1 cellular context compared by ENCODE assay signal in genomic region chr2:11540148-11540995, GRCh38.
TF ChIP-seq lines count a peak whose summit lies in the region.

No MANE protein-coding gene starts in this region.

TF ChIP-seq in HepG2, 621 proteins besides CTCF, POLR2A, EP300 and RAD21 (continued from another document and continues in another):
- TF ChIP-seq BCL3 (CRISPR knock-in tag; IDR thresholded peaks at IDR 0.05) (no peak), RFX5 (IDR thresholded peaks at IDR 0.05; ENCODE audit: low read depth, low read length) (no peak), YEATS4 (CRISPR knock-in tag; IDR thresholded peaks at IDR 0.05; ENCODE audit: borderline replicate concordance) (no peak), ATF4 (CRISPR knock-in tag; IDR thresholded peaks at IDR 0.05) (no peak), ZNF768 (CRISPR knock-in tag; IDR thresholded peaks at IDR 0.05) (no peak), ZFY (CRISPR knock-in tag; IDR thresholded peaks at IDR 0.05) (peak; percentile 3; the same call in 1 of the 2 replicates), ZEB1 (IDR thresholded peaks at IDR 0.05; ENCODE audit: insufficient replicate concordance, low read depth) (no peak), ZKSCAN5 (CRISPR knock-in tag; IDR thresholded peaks at IDR 0.05) (no peak), ZNF143 (CRISPR knock-in tag; IDR thresholded peaks at IDR 0.05) (no peak; the same call in 1 of the 2 replicates), CHD4 (IDR thresholded peaks at IDR 0.05; ENCODE audit: borderline replicate concordance, low read length) (no peak), ZNF512 (CRISPR knock-in tag; IDR thresholded peaks at IDR 0.05) (no peak), ZNF782 (CRISPR knock-in tag; IDR thresholded peaks at IDR 0.05; ENCODE audit: borderline replicate concordance) (no peak), RBAK (CRISPR knock-in tag; IDR thresholded peaks at IDR 0.05) (no peak; the same call in 1 of the 2 replicates), ARID5B (CRISPR knock-in tag; IDR thresholded peaks at IDR 0.05) (no peak; the same call in 1 of the 2 replicates), RARA (CRISPR knock-in tag; IDR thresholded peaks at IDR 0.05) (no peak), RFXAP (CRISPR knock-in tag; IDR thresholded peaks at IDR 0.05; ENCODE audit: borderline replicate concordance) (0 out of 2 replicates have a peak, but pooled peaks have one; percentile 3), ZNF777 (CRISPR knock-in tag; IDR thresholded peaks at IDR 0.05) (0 out of 2 replicates have a peak, but pooled peaks have one; percentile 39), POLR2G (IDR thresholded peaks at IDR 0.05; ENCODE audit: low read depth, low read length) (no peak), PHB2 (IDR thresholded peaks at IDR 0.05; ENCODE audit: partially characterized antibody) (no peak), ZNF496 (CRISPR knock-in tag; IDR thresholded peaks at IDR 0.05; ENCODE audit: insufficient replicate concordance) (no peak), ZNF580 (CRISPR knock-in tag; IDR thresholded peaks at IDR 0.05; ENCODE audit: borderline replicate concordance, low read depth) (no peak), BATF2 (CRISPR knock-in tag; IDR thresholded peaks at IDR 0.05) (no peak), ATF7-NPFF (CRISPR knock-in tag; IDR thresholded peaks at IDR 0.05; ENCODE audit: low read depth) (no peak), AHDC1 (CRISPR knock-in tag; IDR thresholded peaks at IDR 0.05; ENCODE audit: borderline replicate concordance) (no peak), ZNF432 (CRISPR knock-in tag; IDR thresholded peaks at IDR 0.05; ENCODE audit: borderline replicate concordance) (no peak), CHCHD3 (CRISPR knock-in tag; IDR thresholded peaks at IDR 0.05) (no peak), ZNF709 (CRISPR knock-in tag; IDR thresholded peaks at IDR 0.05) (no peak), ARNT (IDR thresholded peaks at IDR 0.05) (no peak), NBN (conservative IDR thresholded peaks at IDR 0.05) (no peak), ZNF570 (CRISPR knock-in tag; IDR thresholded peaks at IDR 0.05; ENCODE audit: borderline replicate concordance) (no peak), PREB (CRISPR knock-in tag; IDR thresholded peaks at IDR 0.05) (no peak), TFDP2 (CRISPR knock-in tag; IDR thresholded peaks at IDR 0.05) (no peak), KLF16 (CRISPR knock-in tag; IDR thresholded peaks at IDR 0.05) (no peak), MAF1 (CRISPR knock-in tag; IDR thresholded peaks at IDR 0.05; ENCODE audit: borderline replicate concordance) (no peak), JUN (CRISPR knock-in tag; IDR thresholded peaks at IDR 0.05) (0 out of 2 replicates have a peak, but pooled peaks have one; percentile 16), ZNF546 (CRISPR knock-in tag; conservative IDR thresholded peaks at IDR 0.05) (no peak; the same call in 1 of the 2 replicates), ZNF704 (CRISPR knock-in tag; IDR thresholded peaks at IDR 0.05; ENCODE audit: borderline replicate concordance) (0 out of 2 replicates have a peak, but pooled peaks have one; percentile 54), THAP9 (CRISPR knock-in tag; IDR thresholded peaks at IDR 0.05; ENCODE audit: borderline replicate concordance) (no peak)
